2 cellular contexts compared by ENCODE assay signal in genomic region chr17:16442594-16443389, GRCh38.
TF ChIP-seq lines count a peak whose summit lies in the region.

No MANE protein-coding gene starts in this region.

TF ChIP-seq in SK-N-SH, 30 proteins besides CTCF, POLR2A, EP300 and RAD21 (continued from another document):
- no peak for TF ChIP-seq TAF1 (IDR thresholded peaks at IDR 0.05; ENCODE audit: borderline replicate concordance, low read depth, low read length)
- TF ChIP-seq POLR2AphosphoS5 (IDR thresholded peaks at IDR 0.05; ENCODE audit: low read depth, low read length), result peak; percentile 41
- TF ChIP-seq GATA2 (CRISPR knock-in tag; IDR thresholded peaks at IDR 0.05), result no peak
- no peak for TF ChIP-seq TCF12 (IDR thresholded peaks at IDR 0.05)
- no peak for TF ChIP-seq CHD2 (IDR thresholded peaks at IDR 0.05; ENCODE audit: low read length, partially characterized antibody)
- TF ChIP-seq JUND (IDR thresholded peaks at IDR 0.05), result peak; percentile 24; the same call in 1 of the 2 replicates

TF ChIP-seq in SK-N-SH treated with all-trans-retinoic acid at 6 μM for 48 hours, 23 proteins besides CTCF, POLR2A, EP300 and RAD21 (continued from another document):
- TF ChIP-seq TSHZ2 (CRISPR knock-in tag; IDR thresholded peaks at IDR 0.05), result no peak
- TF ChIP-seq TCF4 (CRISPR knock-in tag; IDR thresholded peaks at IDR 0.05; ENCODE audit: borderline replicate concordance), result no peak
- TF ChIP-seq ZNF70 (CRISPR knock-in tag; IDR thresholded peaks at IDR 0.05), result no peak
- TF ChIP-seq GLIS3 (CRISPR knock-in tag; IDR thresholded peaks at IDR 0.05), result no peak
- TF ChIP-seq RARB (CRISPR knock-in tag; IDR thresholded peaks at IDR 0.05), result no peak
- no peak for TF ChIP-seq ZNF565 (CRISPR knock-in tag; conservative IDR thresholded peaks at IDR 0.05; ENCODE audit: low read depth)
- TF ChIP-seq SNAI2 (CRISPR knock-in tag; IDR thresholded peaks at IDR 0.05), result no peak
- no peak for TF ChIP-seq ARNTL (CRISPR knock-in tag; IDR thresholded peaks at IDR 0.05; ENCODE audit: borderline replicate concordance, low read depth)
- TF ChIP-seq CSDC2 (CRISPR knock-in tag; IDR thresholded peaks at IDR 0.05), result no peak
- no peak for TF ChIP-seq ESRRG (CRISPR knock-in tag; IDR thresholded peaks at IDR 0.05)
- TF ChIP-seq PPARA (CRISPR knock-in tag; IDR thresholded peaks at IDR 0.05; ENCODE audit: borderline replicate concordance), result no peak
